Comparison of ENCODE assay signal across 8 cellular contexts in genomic region chr22:19122752-19123492, GRCh38. TPM values are rescaled to one million over a fixed set of nuclear protein-coding genes. Genes with fewer than 3 reads are reported as not detected.
DNase-seq lines count a peak whose midpoint lies in the region; ATAC-seq and TF ChIP-seq lines count a peak whose summit lies in the region.

No MANE protein-coding gene starts in this region.

- peaks cover 12% of the 10 kb centered on the region for H3K36me3 ChIP-seq in neutrophil

- H3K27me3 ChIP-seq in neutrophil: no peaks in the 10 kb centered on the region

- peak overlapping the region; percentile 80 for H3K4me3 Mint-ChIP-seq in activated naive CD4-positive, alpha-beta T cell treated with anti-CD3 and anti-CD28 coated beads for 36 hours

- ATAC-seq in HG02870 (IDR thresholded peaks at IDR 0.05; ENCODE audit: unreplicated experiment): no peak

- H3K4me3 ChIP-seq in foreskin fibroblast (ENCODE audit: low read depth in 1 of 2, low read length in 2 of 2) (peak overlapping the region; percentile 51 to 59), neutrophil (ENCODE audit: low read depth in 1 of 2, low read length in 1 of 2) (peak overlapping the region; percentile 93 to 94)

- CTCF ChIA-PET in activated naive CD4-positive, alpha-beta T cell treated with anti-CD3 and anti-CD28 coated beads for 36 hours (lab: Charles Lee): no interaction called here

- H3K4me1 ChIP-seq in neutrophil (ENCODE audit: control insufficient read depth in 1 of 2, insufficient read depth in 1 of 2, low read depth in 1 of 2, low read length in 1 of 2): peaks cover 42 to 44% of the 10 kb centered on the region in 2 experiments

- peaks cover 40% of the 10 kb centered on the region for H3K4me1 Mint-ChIP-seq in activated naive CD4-positive, alpha-beta T cell treated with anti-CD3 and anti-CD28 coated beads for 36 hours (ENCODE audit: low read depth)

- no peak for DNase-seq in activated naive CD4-positive, alpha-beta T cell treated with anti-CD3 and anti-CD28 coated beads for 36 hours
- no peak for DNase-seq in activated naive CD4-positive, alpha-beta T cell treated with anti-CD3 and anti-CD28 coated beads, Interleukin-2, amount 50 U/mL, for 16 hours
- peak; percentile 21 for DNase-seq in SW480 (ENCODE audit: low spot score)
- peak in 1 of 2 donors; percentile 51 for DNase-seq in foreskin fibroblast
- DNase-seq in stimulated activated CD8-positive, alpha-beta memory T cell treated with anti-CD3 and anti-CD28 coated beads, Interleukin-4, amount 100 ng/mL, for 48 hours: no peak
- DNase-seq in NCI-H2107 treated with DMSO at 0.1 percent for 48 hours (lab: John Stamatoyannopoulos, UW; ENCODE audit: unreplicated experiment): no peak

- H3K27me3 Mint-ChIP-seq in activated naive CD4-positive, alpha-beta T cell treated with anti-CD3 and anti-CD28 coated beads for 36 hours (ENCODE audit: low read depth): no peaks in the 10 kb centered on the region

- H3K9me3 ChIP-seq in neutrophil: no peaks in the 10 kb centered on the region

- H3K27ac Mint-ChIP-seq in activated naive CD4-positive, alpha-beta T cell treated with anti-CD3 and anti-CD28 coated beads for 36 hours: no peak overlapping the region

- intact Hi-C loops in activated naive CD4-positive, alpha-beta T cell treated with anti-CD3 and anti-CD28 coated beads for 36 hours (cut with micrococcal nuclease): loop anchor here (1.0 to 5.0 kb wide), 6 partner anchors 14 to 354 kb away; partner anchors contain the start of genes CDC45, ESS2, HIRA and MRPL40

- H3K36me3 Mint-ChIP-seq in activated naive CD4-positive, alpha-beta T cell treated with anti-CD3 and anti-CD28 coated beads for 36 hours (ENCODE audit: low read depth): no peaks in the 10 kb centered on the region

- no peaks in the 10 kb centered on the region for H3K9me3 Mint-ChIP-seq in activated naive CD4-positive, alpha-beta T cell treated with anti-CD3 and anti-CD28 coated beads for 36 hours

- peak overlapping the region; percentile 92 for H3K27ac ChIP-seq in neutrophil

- TF ChIP-seq CTCF in foreskin fibroblast (IDR thresholded peaks at IDR 0.05; ENCODE audit: low read depth, low read length): no peak
- TF ChIP-seq CTCF in neutrophil (IDR thresholded peaks at IDR 0.05): no peak

RNA-seq across cellular contexts. Expression of gene DGCR2, which starts 0.7 kb away (rescaled TPM):
- total RNA-seq in activated naive CD4-positive, alpha-beta T cell treated with anti-CD3 and anti-CD28 coated beads for 36 hours: 10 to 100 TPM; 15.4 to 16.4 TPM

RNA-seq across cellular contexts. Expression of gene TSSK2, which starts 8.2 kb away (rescaled TPM):
- total RNA-seq in activated naive CD4-positive, alpha-beta T cell treated with anti-CD3 and anti-CD28 coated beads for 36 hours: not detected

RNA-seq across cellular contexts. Expression of gene ESS2, which starts 21.5 kb away (rescaled TPM):
- 10 to 100 TPM in 1 of 2 experiments, 1 to 10 TPM in 1; 9.9 to 11.0 TPM for total RNA-seq in activated naive CD4-positive, alpha-beta T cell treated with anti-CD3 and anti-CD28 coated beads for 36 hours

RNA-seq across cellular contexts. Expression of gene GSC2, which starts 27.2 kb away (rescaled TPM):
- not detected for total RNA-seq in activated naive CD4-positive, alpha-beta T cell treated with anti-CD3 and anti-CD28 coated beads for 36 hours

RNA-seq across cellular contexts. Expression of gene SLC25A1, which starts 55.6 kb away (rescaled TPM):
- 10 to 100 TPM; 54.0 to 58.4 TPM for total RNA-seq in activated naive CD4-positive, alpha-beta T cell treated with anti-CD3 and anti-CD28 coated beads for 36 hours
